Comparison of ENCODE assay signal across 8 cellular contexts in genomic region chr1:20185834-20186782, GRCh38. TPM values are rescaled to one million over a fixed set of nuclear protein-coding genes. Genes with fewer than 3 reads are reported as not detected.
DNase-seq lines count a peak whose midpoint lies in the region; ATAC-seq and TF ChIP-seq lines count a peak whose summit lies in the region.

TSS of gene PLA2G2C (minus strand) at chr1:20186518. CDS start at chr1:20177363, 9,155 bp downstream.
TSS of gene UBXN10 (plus strand) at chr1:20186096. CDS start at chr1:20190562, 4,466 bp downstream.

- DNase-seq in G401 (ENCODE audit: low spot score) (peak; percentile 43), adrenal gland (peak; percentile 56 to 78 (median 66)), left lobe of liver (ENCODE audit: low spot score) (peak; percentile 78)
- DNase-seq in stimulated activated CD4-positive, alpha-beta T cell treated with anti-CD3 and anti-CD28 coated beads, Interleukin-4, amount 100 ng/mL, for 1 hour = peak; percentile 68

- in situ Hi-C loops in G401 (cut with HindIII; ENCODE audit: low sequenced_read_pairs) = no loop called here

- H3K4me3 ChIP-seq in adrenal gland = peak within 1 kb of the TSS in 2 of 4 donors; percentile 18 to 58

- peaks cover 4 to 21% of the 10 kb centered on the region in 2 donors for H3K4me1 ChIP-seq in adrenal gland (replicated peaks in 1 of 2)

- H3K27me3 Mint-ChIP-seq in T-helper 1 cell treated with Interleukin-12 subunit alpha and Interleukin-12 subunit beta and Interleukin-4 antibody, amounts not matched to agents 30 μg/mL and 1 μg/mL, for 36 hours (ENCODE audit: low read depth) = peaks cover 4% of the 10 kb centered on the region

- no peak for TF ChIP-seq POLR2A in adrenal gland (IDR thresholded peaks at IDR 0.05)

- peak within 1 kb of the TSS; percentile 83 for H3K4me3 Mint-ChIP-seq in T-helper 1 cell treated with Interleukin-12 subunit alpha and Interleukin-12 subunit beta and Interleukin-4 antibody, amounts not matched to agents 30 μg/mL and 1 μg/mL, for 36 hours

- ATAC-seq in left lobe of liver (peak; percentile 46), GM18517 (IDR thresholded peaks at IDR 0.05; ENCODE audit: unreplicated experiment) (no peak), GM18502 (IDR thresholded peaks at IDR 0.05; ENCODE audit: poor library complexity, unreplicated experiment) (no peak), GM21526 (IDR thresholded peaks at IDR 0.05; ENCODE audit: low FRiP score, unreplicated experiment) (no peak)

- H3K9me3 ChIP-seq in adrenal gland (replicated peaks in 1 of 3) = no peaks in the 10 kb centered on the region

- H3K36me3 ChIP-seq in adrenal gland (replicated peaks in 1 of 2) = no peaks in the 10 kb centered on the region

- peak within 1 kb of the TSS; percentile 95 for H3K27ac Mint-ChIP-seq in T-helper 1 cell treated with Interleukin-12 subunit alpha and Interleukin-12 subunit beta and Interleukin-4 antibody, amounts not matched to agents 30 μg/mL and 1 μg/mL, for 36 hours

- peaks cover 13% of the 10 kb centered on the region for H3K36me3 Mint-ChIP-seq in T-helper 1 cell treated with Interleukin-12 subunit alpha and Interleukin-12 subunit beta and Interleukin-4 antibody, amounts not matched to agents 30 μg/mL and 1 μg/mL, for 36 hours (ENCODE audit: low read depth)

- TF ChIP-seq CTCF in adrenal gland (IDR thresholded peaks at IDR 0.05) = no peak

- H3K9me3 Mint-ChIP-seq in T-helper 1 cell treated with Interleukin-12 subunit alpha and Interleukin-12 subunit beta and Interleukin-4 antibody, amounts not matched to agents 30 μg/mL and 1 μg/mL, for 36 hours = no peaks in the 10 kb centered on the region

- H3K27me3 ChIP-seq in adrenal gland = no peaks in the 10 kb centered on the region

- peak within 1 kb of the TSS in 1 of 5 donors; percentile 66 for H3K27ac ChIP-seq in adrenal gland

- H3K4me1 Mint-ChIP-seq in T-helper 1 cell treated with Interleukin-12 subunit alpha and Interleukin-12 subunit beta and Interleukin-4 antibody, amounts not matched to agents 30 μg/mL and 1 μg/mL, for 36 hours (ENCODE audit: low read depth) = peaks cover 54% of the 10 kb centered on the region

- WGBS in adrenal gland, 4 donors = 5 to 17% (median 10%) methylated on average over 25 to 52 of the region's 52 CpGs

- intact Hi-C loops in adrenal gland (cut with DNase I) = no loop called here

RNA-seq across cellular contexts. Expression of gene PLA2G2C, which starts in this region (rescaled TPM):
- total RNA-seq in G401 (2014; rRNA removed; shearing (Covaris generic)) = not detected in 2 replicates
- total RNA-seq in adrenal gland (under 1 TPM in 4 of 8 donors, not detected in 4; 0.11 to 0.39 (median 0.13) TPM), left lobe of liver (not detected)
- under 1 TPM in 2 of 3 donors, not detected in 1; 0.07 to 0.08 TPM for polyA plus RNA-seq in adrenal gland

RNA-seq across cellular contexts. Expression of gene UBXN10, which starts in this region (rescaled TPM):
- total RNA-seq in G401 (2014; rRNA removed; shearing (Covaris generic)) = 0.98 and 3.5 TPM in 2 replicates
- total RNA-seq in adrenal gland (1 to 10 TPM in 7 of 8 donors, under 1 TPM in 1; 0.84 to 2.6 (median 1.8) TPM), left lobe of liver (1.3 TPM)
- polyA plus RNA-seq in adrenal gland = 1 to 10 TPM in 1 of 3 donors, under 1 TPM in 2; 0.64 to 1.7 (median 0.91) TPM
